In genomic region chr17:80087346-80088265, GRCh38 we compare ENCODE assay signal across 20 cellular contexts. TPM values are rescaled to one million over a fixed set of nuclear protein-coding genes. Genes with fewer than 3 reads are reported as not detected.
DNase-seq lines count a peak whose midpoint lies in the region; ATAC-seq, FAIRE-seq and TF ChIP-seq lines count a peak whose summit lies in the region.
"Had no signal": no experiment of that assay in that cellular context is flagged by ENCODE, and none has a peak within 500 bp of the region (broad histone marks: within the 10 kb centered on the region; RNA-seq: fewer than 3 reads in every experiment).

No MANE protein-coding gene starts in this region.

- no peak overlapping the region for H3K4me2 ChIP-seq in SK-N-SH
- H3K4me2 ChIP-seq: A549 had no signal

- H3K27ac ChIP-seq in SK-N-SH (ENCODE audit: low read depth in 2 of 2, low read length in 1 of 2) (no peak overlapping the region), right cardiac atrium (ENCODE audit: low read length) (no peak overlapping the region)
- no peak overlapping the region for H3K27ac ChIP-seq in effector memory CD4-positive, alpha-beta T cell (ENCODE audit: insufficient read depth, low read length, poor library complexity, severe bottlenecking)
- H3K27ac ChIP-seq: 22Rv1, A549, C4-2B, GM23248, HL-60 had no signal

- no peaks in the 10 kb centered on the region for H3K9me2 ChIP-seq in SK-N-SH

- ATAC-seq in SK-N-SH treated with all-trans-retinoic acid at 6 μM for 48 hours, result no peak
- no peak for ATAC-seq in right cardiac atrium
- ATAC-seq in left ventricle myocardium superior, result no peak
- ATAC-seq: A549 had no signal

- TF ChIP-seq CTCF in SK-N-SH (IDR thresholded peaks at IDR 0.05), result no peak

- H3K36me3 ChIP-seq in SK-N-SH (replicated peaks in 1 of 2; ENCODE audit: control insufficient read depth in 1 of 2, insufficient read depth in 2 of 2, low read length in 1 of 2), result no peaks in the 10 kb centered on the region
- no peaks in the 10 kb centered on the region for H3K36me3 ChIP-seq in effector memory CD4-positive, alpha-beta T cell (ENCODE audit: control insufficient read depth, insufficient read depth, low read length)
- H3K36me3 ChIP-seq: HAP-1 had no signal

- H4K20me1 ChIP-seq in SK-N-SH (ENCODE audit: insufficient read depth), result no peaks in the 10 kb centered on the region

- H3K9me3 ChIP-seq in SK-N-SH (no peaks in the 10 kb centered on the region), right cardiac atrium (ENCODE audit: control insufficient read depth, low read length) (no peaks in the 10 kb centered on the region)
- H3K9me3 ChIP-seq in effector memory CD4-positive, alpha-beta T cell (ENCODE audit: control insufficient read depth, low read length), result no peaks in the 10 kb centered on the region
- H3K9me3 ChIP-seq: A549, Caco-2, HAP-1 had no signal

- peak; percentile 66 for FAIRE-seq in urothelium cell line (lab: Jason Lieb, UNC)
- FAIRE-seq: A549, D721Med, G401.6, GM12891 had no signal

- H2AFZ ChIP-seq in SK-N-SH (ENCODE audit: low read depth), result no peak overlapping the region
- H2AFZ ChIP-seq: GM23248 had no signal

- CTCF ChIA-PET in SK-N-SH (lab: Yijun Ruan, JAX), result interaction anchor here (0.6 to 3.1 kb wide), 6 partner anchors 12 to 487 kb away, joined by 3 to 27 read pairs (median 3); partner anchors contain the start of gene GAA

- DNase-seq in SK-N-SH, result peak; percentile 26
- DNase-seq in right cardiac atrium, result peak in 2 of 3 donors; percentile 7 to 27
- no peak for DNase-seq in left ventricle myocardium superior
- DNase-seq in islet precursor cell, result peak; percentile 60
- DNase-seq in urothelium cell line (ENCODE audit: low spot score), result no peak
- no peak for DNase-seq in effector memory CD4-positive, alpha-beta T cell
- no peak for DNase-seq in KBM-7
- DNase-seq: AML-193; Caco-2; CD4-positive, alpha-beta T cell; GM23248 had no signal

- no peaks in the 10 kb centered on the region for H3F3A ChIP-seq in SK-N-SH (replicated peaks; ENCODE audit: insufficient read depth)

- in situ Hi-C loops in KBM-7 (cut with MboI; ENCODE audit: low pct_unique_long_range_greater_than_20kb, low sequenced_read_pairs), result no loop called here

- TF ChIP-seq RAD21 in SK-N-SH (IDR thresholded peaks at IDR 0.05; ENCODE audit: low read length), result no peak

- no peak overlapping the region for H3K4me3 ChIP-seq in SK-N-SH (ENCODE audit: low read depth in 2 of 2, low read length in 1 of 2)
- no peak overlapping the region for H3K4me3 ChIP-seq in right cardiac atrium (ENCODE audit: low read length)
- no peak overlapping the region for H3K4me3 ChIP-seq in effector memory CD4-positive, alpha-beta T cell (ENCODE audit: insufficient read depth, low read depth, low read length, poor library complexity, severe bottlenecking)
- H3K4me3 ChIP-seq: A549, GM23248, HAP-1 had no signal

- no peaks in the 10 kb centered on the region for H3K27me3 ChIP-seq in SK-N-SH (ENCODE audit: insufficient read depth)
- no peaks in the 10 kb centered on the region for H3K27me3 ChIP-seq in right cardiac atrium (ENCODE audit: control insufficient read depth, insufficient read depth)
- no peaks in the 10 kb centered on the region for H3K27me3 ChIP-seq in effector memory CD4-positive, alpha-beta T cell (replicated peaks; ENCODE audit: control insufficient read depth, insufficient read depth, low read length, poor library complexity, severe bottlenecking)

- TF ChIP-seq EP300 in SK-N-SH (IDR thresholded peaks at IDR 0.05; ENCODE audit: borderline replicate concordance in 1 of 2, low read depth in 1 of 2, low read length in 1 of 2), result no peak

- 81% methylated on average over 34 of the region's 34 CpGs for WGBS in SK-N-SH (ENCODE audit: low lambda C conversion rate)
- 85% methylated on average over 34 of the region's 34 CpGs for WGBS in right cardiac atrium

- no peak overlapping the region for H3K9ac ChIP-seq in SK-N-SH
- H3K9ac ChIP-seq: GM23248 had no signal

- POLR2A ChIA-PET in SK-N-SH (lab: Yijun Ruan, JAX), result interaction anchor here (0.6 kb wide), 1 partner anchor 60 kb away, joined by 4 read pairs; no protein-coding TSS in a partner anchor

- intact Hi-C loops in right cardiac atrium (cut with DNase I), result no loop called here
- intact Hi-C loops in left ventricle myocardium superior (cut with micrococcal nuclease), result no loop called here

- H3K79me2 ChIP-seq in SK-N-SH (ENCODE audit: insufficient read depth), result no peaks in the 10 kb centered on the region

- H3K4me1 ChIP-seq in SK-N-SH (ENCODE audit: control insufficient read depth in 1 of 2, insufficient read depth in 2 of 2, low read depth in 1 of 2, low read length in 1 of 2) (peaks cover 0 to 6% of the 10 kb centered on the region in 2 experiments; a peak in 1 of 4 replicates), right cardiac atrium (ENCODE audit: control insufficient read depth, insufficient read depth, low read length) (no peaks in the 10 kb centered on the region)
- H3K4me1 ChIP-seq in effector memory CD4-positive, alpha-beta T cell (ENCODE audit: control insufficient read depth, insufficient read depth, low read length, poor library complexity, severe bottlenecking), result no peaks in the 10 kb centered on the region
- H3K4me1 ChIP-seq: Caco-2, HAP-1 had no signal

TF ChIP-seq in SK-N-SH, 30 proteins besides CTCF, POLR2A, EP300 and RAD21 (continues in another document):
- TF ChIP-seq, protein P1, sequence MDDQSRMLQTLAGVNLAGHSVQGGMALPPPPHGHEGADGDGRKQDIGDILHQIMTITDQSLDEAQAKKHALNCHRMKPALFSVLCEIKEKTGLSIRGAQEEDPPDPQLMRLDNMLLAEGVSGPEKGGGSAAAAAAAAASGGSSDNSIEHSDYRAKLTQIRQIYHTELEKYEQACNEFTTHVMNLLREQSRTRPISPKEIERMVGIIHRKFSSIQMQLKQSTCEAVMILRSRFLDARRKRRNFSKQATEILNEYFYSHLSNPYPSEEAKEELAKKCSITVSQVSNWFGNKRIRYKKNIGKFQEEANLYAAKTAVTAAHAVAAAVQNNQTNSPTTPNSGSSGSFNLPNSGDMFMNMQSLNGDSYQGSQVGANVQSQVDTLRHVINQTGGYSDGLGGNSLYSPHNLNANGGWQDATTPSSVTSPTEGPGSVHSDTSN (IDR thresholded peaks at IDR 0.05), result no peak
- TF ChIP-seq NFIC (IDR thresholded peaks at IDR 0.05; ENCODE audit: borderline replicate concordance), result no peak
- TF ChIP-seq MAX (IDR thresholded peaks at IDR 0.05; ENCODE audit: low read depth), result no peak
- TF ChIP-seq SMC3 (IDR thresholded peaks at IDR 0.05; ENCODE audit: low read depth, low read length), result no peak
- TF ChIP-seq RXRA (IDR thresholded peaks at IDR 0.05; ENCODE audit: borderline replicate concordance, low read depth), result no peak
- no peak for TF ChIP-seq NRF1 (IDR thresholded peaks at IDR 0.05; ENCODE audit: low read depth, low read length)
- no peak for TF ChIP-seq EZH2phosphoT487 (IDR thresholded peaks at IDR 0.05; ENCODE audit: borderline replicate concordance, low read depth)
- TF ChIP-seq MXI1 (IDR thresholded peaks at IDR 0.05; ENCODE audit: low read depth, low read length), result no peak

TF ChIP-seq in SK-N-SH treated with all-trans-retinoic acid at 6 μM for 48 hours, 23 proteins besides CTCF, POLR2A, EP300 and RAD21 (continues in another document):
- TF ChIP-seq GLIS3 (CRISPR knock-in tag; IDR thresholded peaks at IDR 0.05) (no peak), ZNF8 (CRISPR knock-in tag; IDR thresholded peaks at IDR 0.05) (no peak), TCF4 (CRISPR knock-in tag; IDR thresholded peaks at IDR 0.05; ENCODE audit: borderline replicate concordance) (no peak), ZFP3 (CRISPR knock-in tag; IDR thresholded peaks at IDR 0.05) (no peak), RARB (CRISPR knock-in tag; IDR thresholded peaks at IDR 0.05) (no peak), ZC3H10 (CRISPR knock-in tag; IDR thresholded peaks at IDR 0.05) (no peak), SNAI2 (CRISPR knock-in tag; IDR thresholded peaks at IDR 0.05) (no peak), POU6F1 (CRISPR knock-in tag; IDR thresholded peaks at IDR 0.05; ENCODE audit: borderline replicate concordance, low read depth) (no peak), BACH2 (CRISPR knock-in tag; IDR thresholded peaks at IDR 0.05; ENCODE audit: borderline replicate concordance) (no peak)

RNA-seq across cellular contexts. Expression of gene GAA, which starts 13.8 kb away (rescaled TPM):
- 19.5 and 27.3 TPM in 2 replicates for polyA plus RNA-seq in SK-N-SH (2012; rRNA removed)
- polyA plus RNA-seq in SK-N-SH (2012; cell fraction: cytosol; rRNA removed), result 14.3 and 26.4 TPM in 2 replicates
- 132 and 175 TPM in 2 replicates for polyA plus RNA-seq in SK-N-SH (2012; cell fraction: nucleus; rRNA removed)
- total RNA-seq in right cardiac atrium, result 10 to 100 TPM; 36.3 to 51.3 (median 45.2) TPM
- 37.5 TPM for polyA plus RNA-seq in right cardiac atrium
- total RNA-seq in left ventricle myocardium superior, result 45.8 TPM

RNA-seq across cellular contexts. Expression of gene CCDC40, which starts 51.2 kb away (rescaled TPM):
- 17.3 and 21.6 TPM in 2 replicates for polyA plus RNA-seq in SK-N-SH (2012; rRNA removed)
- 8.0 and 8.3 TPM in 2 replicates for polyA plus RNA-seq in SK-N-SH (2012; cell fraction: cytosol; rRNA removed)
- 87.6 and 92.0 TPM in 2 replicates for polyA plus RNA-seq in SK-N-SH (2012; cell fraction: nucleus; rRNA removed)
- 1 to 10 TPM; 6.9 to 10.0 (median 7.9) TPM for total RNA-seq in right cardiac atrium
- polyA plus RNA-seq in right cardiac atrium, result 4.9 TPM
- 5.8 TPM for total RNA-seq in left ventricle myocardium superior

RNA-seq across cellular contexts. Expression of gene TBC1D16, which starts 51.9 kb away (rescaled TPM):
- 14.5 and 15.3 TPM in 2 replicates for polyA plus RNA-seq in SK-N-SH (2012; rRNA removed)
- polyA plus RNA-seq in SK-N-SH (2012; cell fraction: cytosol; rRNA removed), result 7.9 and 13.0 TPM in 2 replicates
- 22.6 and 24.9 TPM in 2 replicates for polyA plus RNA-seq in SK-N-SH (2012; cell fraction: nucleus; rRNA removed)
- total RNA-seq in right cardiac atrium, result 10 to 100 TPM; 18.5 to 27.8 (median 22.1) TPM
- polyA plus RNA-seq in right cardiac atrium, result 9.9 TPM
- 13.1 TPM for total RNA-seq in left ventricle myocardium superior

RNA-seq across cellular contexts. Expression of gene EIF4A3, which starts 59.3 kb away (rescaled TPM):
- polyA plus RNA-seq in SK-N-SH (2012; rRNA removed) (173 and 335 TPM in 2 replicates), right cardiac atrium (30.5 TPM)
- 154 and 176 TPM in 2 replicates for polyA plus RNA-seq in SK-N-SH (2012; cell fraction: cytosol; rRNA removed)
- 201 and 247 TPM in 2 replicates for polyA plus RNA-seq in SK-N-SH (2012; cell fraction: nucleus; rRNA removed)
- total RNA-seq in right cardiac atrium (10 to 100 TPM; 37.6 to 42.2 (median 38.4) TPM), left ventricle myocardium superior (31.6 TPM)

Comparison
In these comparisons a context has a peak if more than half of its experiments do, and no peak if none do; other contexts are left out.
1. DNase-seq: peak in SK-N-SH (single experiment), right cardiac atrium (2 of 3) and islet precursor cell (single experiment); none in left ventricle myocardium superior (single experiment), urothelium cell line (single experiment), effector memory CD4-positive, alpha-beta T cell (0 of 3) and KBM-7 (single experiment).